In the genomic region with DNA sequence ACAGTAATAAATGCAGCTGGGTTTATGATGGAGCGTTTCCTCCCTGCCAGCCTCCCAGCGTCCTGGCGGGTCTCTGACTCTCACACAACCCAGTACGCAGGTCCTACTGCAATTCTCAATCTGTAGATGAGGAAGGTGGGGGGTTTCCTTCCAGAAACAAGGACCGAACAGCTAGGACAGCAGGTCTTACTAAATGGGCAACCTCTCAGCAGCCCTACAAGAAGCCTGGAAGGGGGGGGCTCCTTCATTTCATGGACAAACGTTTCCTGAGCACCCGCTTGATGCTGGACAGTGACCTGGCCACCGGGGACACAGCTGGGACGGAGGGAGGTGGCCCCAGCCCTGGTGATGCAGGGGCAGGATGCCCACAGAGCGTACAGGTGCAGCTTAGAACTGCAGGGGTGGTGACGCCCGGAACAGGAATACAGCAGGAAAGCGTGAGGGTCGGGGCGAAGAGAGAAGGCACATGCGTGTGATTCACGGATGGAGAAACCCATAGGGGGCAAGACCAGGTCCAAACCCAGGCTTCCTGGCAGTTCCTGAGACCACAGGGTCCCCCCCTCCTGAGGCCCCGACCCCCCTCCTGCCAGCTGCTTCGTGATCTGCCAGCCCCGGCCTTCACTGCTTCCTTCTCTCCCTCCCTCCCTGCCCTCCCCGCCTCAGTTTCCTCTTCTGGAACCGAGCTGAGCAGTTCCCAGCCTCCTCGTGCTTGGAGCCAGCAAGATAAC, we compare ENCODE assay signal across 1 cellular context.
TF ChIP-seq lines count a peak whose summit lies in the region.

No MANE protein-coding gene starts in this region.

TF ChIP-seq in H1, 55 proteins besides CTCF, POLR2A, EP300 and RAD21:
- TF ChIP-seq GABPA (IDR thresholded peaks at IDR 0.05; ENCODE audit: borderline replicate concordance, insufficient read depth, low read length) (no peak), SRF (IDR thresholded peaks at IDR 0.05; ENCODE audit: low read depth, low read length) (no peak), TAF7 (optimal IDR thresholded peaks at IDR 0.05; ENCODE audit: borderline replicate concordance, low read depth, low read length) (no peak), ZNF274 (IDR thresholded peaks at IDR 0.05; ENCODE audit: borderline replicate concordance, extremely low read depth, low read length) (no peak), ATF3 (IDR thresholded peaks at IDR 0.05; ENCODE audit: insufficient read depth, low read depth, low read length) (no peak), CHD2 (IDR thresholded peaks at IDR 0.05; ENCODE audit: low read length) (no peak), CBX8 (IDR thresholded peaks at IDR 0.05; ENCODE audit: borderline replicate concordance, low read depth, low read length) (no peak)
